ENCODE assay signal across 1 cellular context in genomic region chr12:2797721-2798418, GRCh38.
TF ChIP-seq lines count a peak whose summit lies in the region.

No MANE protein-coding gene starts in this region.

TF ChIP-seq in endothelial cell of umbilical vein, 7 proteins besides CTCF, POLR2A, EP300 and RAD21:
- TF ChIP-seq, protein P1, sequence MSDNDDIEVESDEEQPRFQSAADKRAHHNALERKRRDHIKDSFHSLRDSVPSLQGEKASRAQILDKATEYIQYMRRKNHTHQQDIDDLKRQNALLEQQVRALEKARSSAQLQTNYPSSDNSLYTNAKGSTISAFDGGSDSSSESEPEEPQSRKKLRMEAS (IDR thresholded peaks at IDR 0.05; ENCODE audit: insufficient read depth, insufficient read length), result no peak
- no peak for TF ChIP-seq MYC (IDR thresholded peaks at IDR 0.05; ENCODE audit: low read depth, low read length)
